Comparison of ENCODE assay signal across 18 cellular contexts in the genomic region with DNA sequence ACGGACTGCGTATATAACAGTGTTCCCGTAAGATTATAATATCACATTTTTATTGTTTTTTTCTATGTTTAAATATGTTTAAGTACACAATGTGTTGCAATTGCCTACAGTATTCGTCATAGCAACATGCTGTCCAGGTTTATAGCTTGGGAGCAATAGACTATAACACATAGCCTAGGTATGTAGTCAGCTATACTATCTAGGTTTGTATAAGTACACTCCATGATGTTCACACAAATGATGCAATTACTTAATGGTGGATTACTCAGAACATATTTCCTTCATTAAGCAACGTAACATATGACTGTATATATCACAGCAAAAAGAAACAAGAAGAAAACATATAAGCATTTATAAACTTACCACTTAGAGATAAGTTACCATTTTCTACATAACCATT.
"Had no signal": no experiment of that assay in that cellular context is flagged by ENCODE, and none has a peak within 500 bp of the region (broad histone marks: within the 10 kb centered on the region; RNA-seq: fewer than 3 reads in every experiment).

No MANE protein-coding gene starts in this region.

- ATAC-seq: Right ventricle myocardium inferior, SK-N-SH treated with all-trans-retinoic acid at 6 μM for 48 hours had no signal

- DNase-seq: KBM-7, MG63, NCI-H1092, NCI-H1417 treated with DMSO at 0.1 percent for 48 hours, NCI-H146, NCI-H1694 treated with DMSO at 0.1 percent for 48 hours, NCI-H1930, NCI-H2081, NCI-H226, NCI-H446, NCI-H510A, NCI-H774, RPMI8226, SHP77 treated with DMSO at 0.1 percent for 48 hours, SJCRH30 had no signal

- H3K9me3 ChIP-seq: MG63, SJCRH30 had no signal

- H3K36me3 ChIP-seq: MG63, SJCRH30 had no signal

- H3K27me3 ChIP-seq: MG63, SJCRH30 had no signal

- FAIRE-seq: RCC 7860 had no signal

- H3K4me3 ChIP-seq: MG63, SJCRH30 had no signal

- H3K4me1 ChIP-seq: SJCRH30 had no signal

- H3K27ac ChIP-seq: SJCRH30 had no signal
